1 cellular context compared by ENCODE assay signal in the genomic region with DNA sequence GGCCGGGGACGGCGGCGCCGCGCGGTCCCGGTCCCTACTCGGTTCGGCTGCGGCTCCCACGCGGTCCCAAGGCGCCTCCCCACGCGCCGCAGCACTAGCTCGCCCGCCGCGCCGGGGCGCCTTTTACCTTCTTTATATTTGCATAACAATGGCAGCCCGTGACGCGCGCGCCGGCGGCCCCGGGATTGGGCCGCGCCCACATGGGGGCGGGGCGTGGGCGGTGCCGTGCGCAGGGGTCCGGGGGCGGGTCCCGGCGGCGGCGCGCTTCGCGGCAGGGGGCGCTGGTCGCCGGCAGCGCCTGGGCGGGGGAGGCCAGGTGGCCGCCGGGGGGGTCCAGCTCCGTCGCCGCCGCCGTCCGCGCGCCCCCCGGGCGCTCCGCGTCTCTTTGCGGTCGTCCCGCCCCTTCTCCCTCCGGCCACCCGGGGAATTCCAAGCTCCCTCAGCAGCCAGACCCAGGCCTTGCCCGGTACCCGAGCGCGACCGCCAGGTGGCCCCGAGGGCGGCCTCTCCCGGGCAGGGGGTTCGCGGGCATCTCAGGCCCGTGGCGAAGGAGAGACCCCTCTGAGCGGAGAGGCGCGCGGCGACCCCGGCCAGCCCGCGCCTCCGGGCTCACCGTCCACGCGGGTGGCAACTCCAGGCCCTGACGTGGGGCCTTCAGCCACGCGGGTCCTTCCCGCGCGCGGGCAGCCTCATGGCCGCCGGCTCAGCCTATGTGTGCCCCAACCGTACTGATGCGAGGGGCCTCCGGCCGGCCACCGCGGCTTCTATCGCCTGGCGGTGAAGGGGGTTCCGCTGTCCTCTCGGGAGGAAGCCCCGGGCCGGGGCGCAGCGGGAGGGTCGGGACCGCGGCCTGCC.
TF ChIP-seq lines count a peak whose summit lies in the region.

A gene with protein sequence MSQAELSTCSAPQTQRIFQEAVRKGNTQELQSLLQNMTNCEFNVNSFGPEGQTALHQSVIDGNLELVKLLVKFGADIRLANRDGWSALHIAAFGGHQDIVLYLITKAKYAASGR (minus strand): TSS at position 96 of the 855 bp plus-strand sequence. CDS start 343 bp downstream, outside the sequence.

TF ChIP-seq in H1, 55 proteins besides CTCF, POLR2A, EP300 and RAD21 (continued from another document):
- no peak for TF ChIP-seq CHD2 (IDR thresholded peaks at IDR 0.05; ENCODE audit: low read length)
- no peak for TF ChIP-seq EZH2 (IDR thresholded peaks at IDR 0.05; ENCODE audit: low read depth, low read length, severe bottlenecking)
- TF ChIP-seq NRF1 (IDR thresholded peaks at IDR 0.05; ENCODE audit: low read depth, low read length), result no peak
- TF ChIP-seq CEBPB (IDR thresholded peaks at IDR 0.05; ENCODE audit: low read depth, low read length), result no peak
- TF ChIP-seq BCL11A (IDR thresholded peaks at IDR 0.05; ENCODE audit: low read depth in 2 of 2, low read length in 2 of 2), result no peak
- TF ChIP-seq ASH2L (IDR thresholded peaks at IDR 0.05; ENCODE audit: low read length), result no peak
- TF ChIP-seq SP4 (IDR thresholded peaks at IDR 0.05; ENCODE audit: low read length), result no peak
- TF ChIP-seq KDM5A (IDR thresholded peaks at IDR 0.05; ENCODE audit: low read length), result no peak
- TF ChIP-seq TCF12 (IDR thresholded peaks at IDR 0.05; ENCODE audit: low read depth, low read length), result no peak
- TF ChIP-seq, protein P1, sequence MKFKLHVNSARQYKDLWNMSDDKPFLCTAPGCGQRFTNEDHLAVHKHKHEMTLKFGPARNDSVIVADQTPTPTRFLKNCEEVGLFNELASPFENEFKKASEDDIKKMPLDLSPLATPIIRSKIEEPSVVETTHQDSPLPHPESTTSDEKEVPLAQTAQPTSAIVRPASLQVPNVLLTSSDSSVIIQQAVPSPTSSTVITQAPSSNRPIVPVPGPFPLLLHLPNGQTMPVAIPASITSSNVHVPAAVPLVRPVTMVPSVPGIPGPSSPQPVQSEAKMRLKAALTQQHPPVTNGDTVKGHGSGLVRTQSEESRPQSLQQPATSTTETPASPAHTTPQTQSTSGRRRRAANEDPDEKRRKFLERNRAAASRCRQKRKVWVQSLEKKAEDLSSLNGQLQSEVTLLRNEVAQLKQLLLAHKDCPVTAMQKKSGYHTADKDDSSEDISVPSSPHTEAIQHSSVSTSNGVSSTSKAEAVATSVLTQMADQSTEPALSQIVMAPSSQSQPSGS (IDR thresholded peaks at IDR 0.05; ENCODE audit: low read length), result no peak
- TF ChIP-seq PHF8 (conservative IDR thresholded peaks at IDR 0.05; ENCODE audit: low read depth, low read length), result no peak; the same call in 1 of the 2 replicates
- no peak for TF ChIP-seq SAP30 (IDR thresholded peaks at IDR 0.05; ENCODE audit: insufficient read depth, insufficient replicate concordance, low read length)
- TF ChIP-seq RBBP5 (IDR thresholded peaks at IDR 0.05; ENCODE audit: borderline replicate concordance, low read depth, low read length), result no peak
- 0 out of 2 replicates have a peak, but pooled peaks have one; percentile 25 for TF ChIP-seq GABPA (IDR thresholded peaks at IDR 0.05; ENCODE audit: borderline replicate concordance, insufficient read depth, low read length)
- TF ChIP-seq, protein P2, sequence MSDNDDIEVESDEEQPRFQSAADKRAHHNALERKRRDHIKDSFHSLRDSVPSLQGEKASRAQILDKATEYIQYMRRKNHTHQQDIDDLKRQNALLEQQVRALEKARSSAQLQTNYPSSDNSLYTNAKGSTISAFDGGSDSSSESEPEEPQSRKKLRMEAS (IDR thresholded peaks at IDR 0.05), result 0 out of 2 replicates have a peak, but pooled peaks have one; percentile 11
- peak; percentile 68 for TF ChIP-seq CREB1 (IDR thresholded peaks at IDR 0.05)
- peak; percentile 36 for TF ChIP-seq KDM4A (IDR thresholded peaks at IDR 0.05; ENCODE audit: low read depth, low read length, severe bottlenecking)
- TF ChIP-seq JUND (IDR thresholded peaks at IDR 0.05; ENCODE audit: low read length), result no peak
- TF ChIP-seq TEAD4 (IDR thresholded peaks at IDR 0.05; ENCODE audit: low read depth, low read length), result no peak
- TF ChIP-seq POLR2AphosphoS5 (IDR thresholded peaks at IDR 0.05; ENCODE audit: low read depth, low read length), result no peak; the same call in 1 of the 2 replicates
- no peak for TF ChIP-seq RXRA (IDR thresholded peaks at IDR 0.05; ENCODE audit: insufficient read depth, low read depth, low read length)
- peak; percentile 83 for TF ChIP-seq EGR1 (IDR thresholded peaks at IDR 0.05; ENCODE audit: borderline replicate concordance, low read depth, low read length)
- TF ChIP-seq, protein P3, sequence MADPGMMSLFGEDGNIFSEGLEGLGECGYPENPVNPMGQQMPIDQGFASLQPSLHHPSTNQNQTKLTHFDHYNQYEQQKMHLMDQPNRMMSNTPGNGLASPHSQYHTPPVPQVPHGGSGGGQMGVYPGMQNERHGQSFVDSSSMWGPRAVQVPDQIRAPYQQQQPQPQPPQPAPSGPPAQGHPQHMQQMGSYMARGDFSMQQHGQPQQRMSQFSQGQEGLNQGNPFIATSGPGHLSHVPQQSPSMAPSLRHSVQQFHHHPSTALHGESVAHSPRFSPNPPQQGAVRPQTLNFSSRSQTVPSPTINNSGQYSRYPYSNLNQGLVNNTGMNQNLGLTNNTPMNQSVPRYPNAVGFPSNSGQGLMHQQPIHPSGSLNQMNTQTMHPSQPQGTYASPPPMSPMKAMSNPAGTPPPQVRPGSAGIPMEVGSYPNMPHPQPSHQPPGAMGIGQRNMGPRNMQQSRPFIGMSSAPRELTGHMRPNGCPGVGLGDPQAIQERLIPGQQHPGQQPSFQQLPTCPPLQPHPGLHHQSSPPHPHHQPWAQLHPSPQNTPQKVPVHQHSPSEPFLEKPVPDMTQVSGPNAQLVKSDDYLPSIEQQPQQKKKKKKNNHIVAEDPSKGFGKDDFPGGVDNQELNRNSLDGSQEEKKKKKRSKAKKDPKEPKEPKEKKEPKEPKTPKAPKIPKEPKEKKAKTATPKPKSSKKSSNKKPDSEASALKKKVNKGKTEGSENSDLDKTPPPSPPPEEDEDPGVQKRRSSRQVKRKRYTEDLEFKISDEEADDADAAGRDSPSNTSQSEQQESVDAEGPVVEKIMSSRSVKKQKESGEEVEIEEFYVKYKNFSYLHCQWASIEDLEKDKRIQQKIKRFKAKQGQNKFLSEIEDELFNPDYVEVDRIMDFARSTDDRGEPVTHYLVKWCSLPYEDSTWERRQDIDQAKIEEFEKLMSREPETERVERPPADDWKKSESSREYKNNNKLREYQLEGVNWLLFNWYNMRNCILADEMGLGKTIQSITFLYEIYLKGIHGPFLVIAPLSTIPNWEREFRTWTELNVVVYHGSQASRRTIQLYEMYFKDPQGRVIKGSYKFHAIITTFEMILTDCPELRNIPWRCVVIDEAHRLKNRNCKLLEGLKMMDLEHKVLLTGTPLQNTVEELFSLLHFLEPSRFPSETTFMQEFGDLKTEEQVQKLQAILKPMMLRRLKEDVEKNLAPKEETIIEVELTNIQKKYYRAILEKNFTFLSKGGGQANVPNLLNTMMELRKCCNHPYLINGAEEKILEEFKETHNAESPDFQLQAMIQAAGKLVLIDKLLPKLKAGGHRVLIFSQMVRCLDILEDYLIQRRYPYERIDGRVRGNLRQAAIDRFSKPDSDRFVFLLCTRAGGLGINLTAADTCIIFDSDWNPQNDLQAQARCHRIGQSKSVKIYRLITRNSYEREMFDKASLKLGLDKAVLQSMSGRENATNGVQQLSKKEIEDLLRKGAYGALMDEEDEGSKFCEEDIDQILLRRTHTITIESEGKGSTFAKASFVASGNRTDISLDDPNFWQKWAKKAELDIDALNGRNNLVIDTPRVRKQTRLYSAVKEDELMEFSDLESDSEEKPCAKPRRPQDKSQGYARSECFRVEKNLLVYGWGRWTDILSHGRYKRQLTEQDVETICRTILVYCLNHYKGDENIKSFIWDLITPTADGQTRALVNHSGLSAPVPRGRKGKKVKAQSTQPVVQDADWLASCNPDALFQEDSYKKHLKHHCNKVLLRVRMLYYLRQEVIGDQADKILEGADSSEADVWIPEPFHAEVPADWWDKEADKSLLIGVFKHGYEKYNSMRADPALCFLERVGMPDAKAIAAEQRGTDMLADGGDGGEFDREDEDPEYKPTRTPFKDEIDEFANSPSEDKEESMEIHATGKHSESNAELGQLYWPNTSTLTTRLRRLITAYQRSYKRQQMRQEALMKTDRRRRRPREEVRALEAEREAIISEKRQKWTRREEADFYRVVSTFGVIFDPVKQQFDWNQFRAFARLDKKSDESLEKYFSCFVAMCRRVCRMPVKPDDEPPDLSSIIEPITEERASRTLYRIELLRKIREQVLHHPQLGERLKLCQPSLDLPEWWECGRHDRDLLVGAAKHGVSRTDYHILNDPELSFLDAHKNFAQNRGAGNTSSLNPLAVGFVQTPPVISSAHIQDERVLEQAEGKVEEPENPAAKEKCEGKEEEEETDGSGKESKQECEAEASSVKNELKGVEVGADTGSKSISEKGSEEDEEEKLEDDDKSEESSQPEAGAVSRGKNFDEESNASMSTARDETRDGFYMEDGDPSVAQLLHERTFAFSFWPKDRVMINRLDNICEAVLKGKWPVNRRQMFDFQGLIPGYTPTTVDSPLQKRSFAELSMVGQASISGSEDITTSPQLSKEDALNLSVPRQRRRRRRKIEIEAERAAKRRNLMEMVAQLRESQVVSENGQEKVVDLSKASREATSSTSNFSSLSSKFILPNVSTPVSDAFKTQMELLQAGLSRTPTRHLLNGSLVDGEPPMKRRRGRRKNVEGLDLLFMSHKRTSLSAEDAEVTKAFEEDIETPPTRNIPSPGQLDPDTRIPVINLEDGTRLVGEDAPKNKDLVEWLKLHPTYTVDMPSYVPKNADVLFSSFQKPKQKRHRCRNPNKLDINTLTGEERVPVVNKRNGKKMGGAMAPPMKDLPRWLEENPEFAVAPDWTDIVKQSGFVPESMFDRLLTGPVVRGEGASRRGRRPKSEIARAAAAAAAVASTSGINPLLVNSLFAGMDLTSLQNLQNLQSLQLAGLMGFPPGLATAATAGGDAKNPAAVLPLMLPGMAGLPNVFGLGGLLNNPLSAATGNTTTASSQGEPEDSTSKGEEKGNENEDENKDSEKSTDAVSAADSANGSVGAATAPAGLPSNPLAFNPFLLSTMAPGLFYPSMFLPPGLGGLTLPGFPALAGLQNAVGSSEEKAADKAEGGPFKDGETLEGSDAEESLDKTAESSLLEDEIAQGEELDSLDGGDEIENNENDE (IDR thresholded peaks at IDR 0.05; ENCODE audit: insufficient replicate concordance, low read length), result no peak
- no peak for TF ChIP-seq HDAC6 (IDR thresholded peaks at IDR 0.05; ENCODE audit: low read depth, low read length)
- no peak for TF ChIP-seq BRCA1 (IDR thresholded peaks at IDR 0.05; ENCODE audit: low read depth, low read length)
- TF ChIP-seq YY1 (IDR thresholded peaks at IDR 0.05; ENCODE audit: low read depth, low read length), result 0 out of 2 replicates have a peak, but pooled peaks have one; percentile 24
- 0 out of 2 replicates have a peak, but pooled peaks have one; percentile 2 for TF ChIP-seq SP1 (IDR thresholded peaks at IDR 0.05; ENCODE audit: low read depth, low read length)
- no peak for TF ChIP-seq RFX5 (IDR thresholded peaks at IDR 0.05; ENCODE audit: borderline replicate concordance, low read depth, low read length)
- TF ChIP-seq SP2 (IDR thresholded peaks at IDR 0.05; ENCODE audit: low read length), result no peak
- no peak for TF ChIP-seq CBX8 (IDR thresholded peaks at IDR 0.05; ENCODE audit: borderline replicate concordance, low read depth, low read length)
- peak; percentile 91 for TF ChIP-seq TBP (IDR thresholded peaks at IDR 0.05; ENCODE audit: low read depth, low read length)
- no peak for TF ChIP-seq JUN (IDR thresholded peaks at IDR 0.05; ENCODE audit: low read depth, low read length)
- TF ChIP-seq KDM1A (IDR thresholded peaks at IDR 0.05; ENCODE audit: borderline replicate concordance, low read length), result no peak
- TF ChIP-seq SUZ12 (IDR thresholded peaks at IDR 0.05; ENCODE audit: low read length), result no peak; the same call in 1 of the 2 replicates
- TF ChIP-seq NANOG (IDR thresholded peaks at IDR 0.05; ENCODE audit: insufficient read depth, low read depth, low read length, poor library complexity, severe bottlenecking), result no peak
- 0 out of 4 replicates have a peak, but pooled peaks of 1 of the 2 experiments have one; percentile 11 for TF ChIP-seq HDAC2 (IDR thresholded peaks at IDR 0.05; ENCODE audit: borderline replicate concordance in 1 of 2, low read depth in 2 of 2, low read length in 2 of 2)
- TF ChIP-seq, protein P4, sequence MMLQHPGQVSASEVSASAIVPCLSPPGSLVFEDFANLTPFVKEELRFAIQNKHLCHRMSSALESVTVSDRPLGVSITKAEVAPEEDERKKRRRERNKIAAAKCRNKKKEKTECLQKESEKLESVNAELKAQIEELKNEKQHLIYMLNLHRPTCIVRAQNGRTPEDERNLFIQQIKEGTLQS (IDR thresholded peaks at IDR 0.05; ENCODE audit: insufficient read depth, low read depth, low read length), result no peak
- TF ChIP-seq SRF (IDR thresholded peaks at IDR 0.05; ENCODE audit: low read depth, low read length), result no peak
- no peak for TF ChIP-seq CHD1 (IDR thresholded peaks at IDR 0.05; ENCODE audit: low read depth, low read length)
- TF ChIP-seq, protein P5, sequence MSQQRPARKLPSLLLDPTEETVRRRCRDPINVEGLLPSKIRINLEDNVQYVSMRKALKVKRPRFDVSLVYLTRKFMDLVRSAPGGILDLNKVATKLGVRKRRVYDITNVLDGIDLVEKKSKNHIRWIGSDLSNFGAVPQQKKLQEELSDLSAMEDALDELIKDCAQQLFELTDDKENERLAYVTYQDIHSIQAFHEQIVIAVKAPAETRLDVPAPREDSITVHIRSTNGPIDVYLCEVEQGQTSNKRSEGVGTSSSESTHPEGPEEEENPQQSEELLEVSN (IDR thresholded peaks at IDR 0.05), result peak; percentile 55
- no peak for TF ChIP-seq FOSL1 (IDR thresholded peaks at IDR 0.05; ENCODE audit: insufficient read depth, low read depth, low read length)
- no peak for TF ChIP-seq CTBP2 (IDR thresholded peaks at IDR 0.05; ENCODE audit: borderline replicate concordance, insufficient read depth, insufficient read length, low read length)
- TF ChIP-seq GTF2F1 (IDR thresholded peaks at IDR 0.05; ENCODE audit: borderline replicate concordance, low read depth, low read length), result peak; percentile 48; the same call in 1 of the 2 replicates
- TF ChIP-seq, protein P6, sequence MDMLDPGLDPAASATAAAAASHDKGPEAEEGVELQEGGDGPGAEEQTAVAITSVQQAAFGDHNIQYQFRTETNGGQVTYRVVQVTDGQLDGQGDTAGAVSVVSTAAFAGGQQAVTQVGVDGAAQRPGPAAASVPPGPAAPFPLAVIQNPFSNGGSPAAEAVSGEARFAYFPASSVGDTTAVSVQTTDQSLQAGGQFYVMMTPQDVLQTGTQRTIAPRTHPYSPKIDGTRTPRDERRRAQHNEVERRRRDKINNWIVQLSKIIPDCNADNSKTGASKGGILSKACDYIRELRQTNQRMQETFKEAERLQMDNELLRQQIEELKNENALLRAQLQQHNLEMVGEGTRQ (IDR thresholded peaks at IDR 0.05; ENCODE audit: low read length), result no peak
- no peak for TF ChIP-seq ZNF274 (IDR thresholded peaks at IDR 0.05; ENCODE audit: borderline replicate concordance, extremely low read depth, low read length)
- TF ChIP-seq SIRT6 (IDR thresholded peaks at IDR 0.05; ENCODE audit: low read length), result no peak
- TF ChIP-seq POU5F1 (IDR thresholded peaks at IDR 0.05; ENCODE audit: low read depth, low read length), result peak; percentile 77; the same call in 1 of the 2 replicates
- TF ChIP-seq MAFK (IDR thresholded peaks at IDR 0.05; ENCODE audit: low read depth, low read length), result no peak
